Comparison of ENCODE assay signal across 10 cellular contexts in the genomic region with DNA sequence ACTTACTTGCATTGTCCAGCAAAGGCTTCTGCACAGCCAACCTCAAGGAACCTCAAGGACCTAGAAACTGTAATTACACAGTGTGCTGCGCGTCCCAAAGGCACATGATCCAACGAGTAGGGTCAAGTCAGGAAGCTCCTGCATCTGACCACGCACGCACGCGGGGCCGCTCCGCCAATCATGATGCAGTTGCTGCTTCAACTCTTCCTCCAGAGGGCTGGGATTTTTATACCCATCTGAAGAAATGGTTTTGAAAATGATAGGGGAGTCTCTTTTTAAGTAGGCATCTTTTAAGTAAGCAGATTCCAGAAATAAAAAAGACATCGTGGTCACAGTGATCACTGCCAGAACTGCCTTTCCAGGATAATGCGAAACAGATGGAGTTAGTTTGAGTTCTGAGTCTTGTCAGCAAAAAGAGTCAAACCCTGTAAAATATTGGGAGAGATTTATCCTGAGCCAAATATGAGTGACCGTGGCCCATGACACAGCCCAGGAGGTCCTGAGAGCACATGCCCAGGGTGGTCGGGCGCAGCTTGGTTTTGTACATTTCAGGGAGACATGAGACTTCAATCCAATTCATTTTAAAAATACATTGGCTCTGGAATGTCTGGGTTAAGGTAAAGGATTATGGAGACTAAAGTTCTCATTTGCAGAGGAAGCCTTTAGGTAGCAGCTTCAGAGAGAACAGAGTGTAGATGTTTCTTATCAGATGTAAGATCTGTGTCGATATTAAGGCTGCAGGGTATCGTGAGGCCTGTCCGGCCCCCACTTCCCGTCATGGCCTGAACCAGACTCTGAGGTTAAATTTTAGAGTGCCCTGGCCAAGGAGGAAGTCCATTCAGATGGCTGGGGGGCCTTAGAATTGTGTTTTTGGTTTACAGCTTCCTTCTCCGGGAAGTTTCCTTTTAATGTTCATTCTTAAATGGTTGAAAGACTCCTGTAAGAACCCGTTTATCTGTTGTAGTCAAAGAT. TPM values are rescaled to one million over a fixed set of nuclear protein-coding genes. Genes with fewer than 3 reads are reported as not detected.
A peak's percentile ranks its signal among the peaks of the same experiment; 100 is the strongest.
DNase-seq lines count a peak whose midpoint lies in the region; ATAC-seq and TF ChIP-seq lines count a peak whose summit lies in the region.
"Had no signal": no experiment of that assay in that cellular context is flagged by ENCODE, and none has a peak within 500 bp of the region (broad histone marks: within the 10 kb centered on the region; RNA-seq: fewer than 3 reads in every experiment).

No MANE protein-coding gene starts in this region.

- ATAC-seq in HG02840 (IDR thresholded peaks at IDR 0.05; ENCODE audit: low FRiP score, unreplicated experiment), result no peak
- ATAC-seq in T-helper 17 cell, result no peak
- no peak for ATAC-seq in GM21381 (IDR thresholded peaks at IDR 0.05; ENCODE audit: unreplicated experiment)

- H3K9me3 ChIP-seq in SJSA1 (replicated peaks) (0 out of 2 replicates have a peak, but pooled peaks cover 4% of the 10 kb centered on the region), parathyroid adenoma (ENCODE audit: control insufficient read depth, low read length) (no peaks in the 10 kb centered on the region), T-helper 17 cell (ENCODE audit: control insufficient read depth, low read length, poor library complexity, severe bottlenecking) (no peaks in the 10 kb centered on the region)

- H3K27me3 ChIP-seq in BJ (ENCODE audit: control insufficient read depth, insufficient read depth, low read length) (no peaks in the 10 kb centered on the region), SJSA1 (replicated peaks) (no peaks in the 10 kb centered on the region), parathyroid adenoma (ENCODE audit: control insufficient read depth, insufficient read depth, low read length) (no peaks in the 10 kb centered on the region)

- H3K27ac Mint-ChIP-seq in T-helper 17 cell, result no peak overlapping the region

- H3K4me1 ChIP-seq in SJSA1 (replicated peaks) (peaks cover 41% of the 10 kb centered on the region), parathyroid adenoma (no peaks in the 10 kb centered on the region)

- H3K9ac ChIP-seq in parathyroid adenoma, result no peak overlapping the region

- no peak overlapping the region for H3K4me3 ChIP-seq in BJ (ENCODE audit: low read depth, low read length)
- H3K4me3 ChIP-seq in SJSA1, result no peak overlapping the region
- H3K4me3 ChIP-seq in fibroblast of the aortic adventitia (ENCODE audit: low read depth, low read length), result no peak overlapping the region
- no peak overlapping the region for H3K4me3 ChIP-seq in parathyroid adenoma (ENCODE audit: low read depth, low read length)

- H3K27me3 Mint-ChIP-seq in T-helper 17 cell, result peaks cover 8% of the 10 kb centered on the region

- no peaks in the 10 kb centered on the region for H3K36me3 ChIP-seq in BJ (ENCODE audit: control insufficient read depth, insufficient read depth, low read length)
- no peaks in the 10 kb centered on the region for H3K36me3 ChIP-seq in SJSA1
- no peaks in the 10 kb centered on the region for H3K36me3 ChIP-seq in parathyroid adenoma (ENCODE audit: control insufficient read depth, insufficient read depth, low read length)

- H3K4me3 Mint-ChIP-seq in T-helper 17 cell, result no peak overlapping the region

- DNase-seq in BJ (ENCODE audit: low read depth), result peak; percentile 54
- no peak for DNase-seq in SJSA1 (ENCODE audit: low read depth in 1 of 2, low spot score in 2 of 2)
- DNase-seq in fibroblast of the aortic adventitia (ENCODE audit: low read depth), result peak; percentile 82
- DNase-seq in T-helper 17 cell, result no peak
- no peak for DNase-seq in OCI-M1 (lab: John Stamatoyannopoulos, UW)
- DNase-seq: central memory CD4-positive, alpha-beta T cell; NCI-H2029 had no signal

- H3K79me2 ChIP-seq in parathyroid adenoma, result no peaks in the 10 kb centered on the region

- CTCF ChIA-PET in BJ (lab: Yijun Ruan, JAX), result interaction anchor here (0.6 to 1.4 kb wide), 3 partner anchors 10 to 96 kb away, joined by 4 read pairs; no protein-coding TSS in a partner anchor

- POLR2A ChIA-PET in BJ (lab: Charles Lee), result interaction anchor here (0.6 kb wide), 1 partner anchor 96 kb away, joined by 3 read pairs; no protein-coding TSS in a partner anchor

- no peak overlapping the region for H2AFZ ChIP-seq in parathyroid adenoma

- peaks cover 8% of the 10 kb centered on the region for H3K4me1 Mint-ChIP-seq in T-helper 17 cell

- H3K36me3 Mint-ChIP-seq in T-helper 17 cell (ENCODE audit: low read depth), result no peaks in the 10 kb centered on the region

- no peak for TF ChIP-seq CTCF in BJ (IDR thresholded peaks at IDR 0.05; ENCODE audit: insufficient read depth, low read depth, low read length)
- TF ChIP-seq CTCF in fibroblast of the aortic adventitia (IDR thresholded peaks at IDR 0.05; ENCODE audit: insufficient read depth, low read length), result no peak
- no peak for TF ChIP-seq CTCF in parathyroid adenoma (IDR thresholded peaks at IDR 0.05)

- no peak overlapping the region for H3K4me2 ChIP-seq in parathyroid adenoma (ENCODE audit: low read length)

- H3K27ac ChIP-seq in SJSA1 (peak overlapping the region; percentile 84), parathyroid adenoma (peak overlapping the region; percentile 47)

RNA-seq across cellular contexts. Expression of a gene that starts 34.2 kb away (rescaled TPM):
- polyA plus RNA-seq in BJ (2011; rRNA removed), result not detected in 2 replicates
- not detected in 2 replicates for polyA minus RNA-seq in BJ (2011; rRNA and poly(A)+ RNA removed)
- not detected in 2 replicates for total RNA-seq in SJSA1 (2014; rRNA removed; shearing (Covaris generic))
- not detected in 2 replicates for total RNA-seq in fibroblast of the aortic adventitia (ENCODE audit: low replicate concordance)
- total RNA-seq in T-helper 17 cell, result not detected

RNA-seq across cellular contexts. Expression of a gene that starts 47.3 kb away (rescaled TPM):
- polyA plus RNA-seq in BJ (2011; rRNA removed), result not detected in 2 replicates
- polyA minus RNA-seq in BJ (2011; rRNA and poly(A)+ RNA removed), result not detected in 2 replicates
- total RNA-seq in SJSA1 (2014; rRNA removed; shearing (Covaris generic)), result not detected in 2 replicates
- total RNA-seq in fibroblast of the aortic adventitia (ENCODE audit: low replicate concordance) (not detected in 2 replicates), T-helper 17 cell (not detected)

Comparison
In these comparisons a context has a peak if more than half of its experiments do, and no peak if none do; other contexts are left out.
1. DNase-seq: peak in BJ (single experiment) and fibroblast of the aortic adventitia (single experiment); none in SJSA1 (0 of 2), T-helper 17 cell (0 of 3) and OCI-M1 (single experiment).